In genomic region chr10:70254795-70255328, GRCh38 we compare ENCODE assay signal across 21 cellular contexts. TPM values are rescaled to one million over a fixed set of nuclear protein-coding genes. Genes with fewer than 3 reads are reported as not detected.
DNase-seq lines count a peak whose midpoint lies in the region; ATAC-seq lines count a peak whose summit lies in the region.
"Had no signal": no experiment of that assay in that cellular context is flagged by ENCODE, and none has a peak within 500 bp of the region (broad histone marks: within the 10 kb centered on the region; RNA-seq: fewer than 3 reads in every experiment).

No MANE protein-coding gene starts in this region.

- H3K4me1 Mint-ChIP-seq in activated CD4-positive, alpha-beta T cell treated with anti-CD3 and anti-CD28 coated beads, Interleukin-2, amount 10 ng/mL, durations not matched to agents 7 days and 5 days, result peaks cover 9% of the 10 kb centered on the region
- peaks cover 0 to 14% (median 7%) of the 10 kb centered on the region in 7 donors for H3K4me1 Mint-ChIP-seq in naive thymus-derived CD4-positive, alpha-beta T cell
- H3K4me1 Mint-ChIP-seq: brain had no signal

- POLR2A ChIA-PET in activated CD4-positive, alpha-beta T cell treated with anti-CD3 and anti-CD28 coated beads, Interleukin-2, amount 10 ng/mL, durations not matched to agents 7 days and 5 days (lab: Charles Lee), result no interaction called here
- POLR2A ChIA-PET in naive thymus-derived CD4-positive, alpha-beta T cell (lab: Charles Lee), result no interaction called here

- H3K36me3 Mint-ChIP-seq in activated CD4-positive, alpha-beta T cell treated with anti-CD3 and anti-CD28 coated beads, Interleukin-2, amount 10 ng/mL, durations not matched to agents 7 days and 5 days (ENCODE audit: low read depth), result peaks cover 2% of the 10 kb centered on the region
- H3K36me3 Mint-ChIP-seq in naive thymus-derived CD4-positive, alpha-beta T cell, result no peaks in the 10 kb centered on the region
- H3K36me3 Mint-ChIP-seq: brain, type B pancreatic cell had no signal

- peak; percentile 7 for DNase-seq in activated CD4-positive, alpha-beta T cell treated with anti-CD3 and anti-CD28 coated beads, Interleukin-2, amount 10 ng/mL, durations not matched to agents 7 days and 5 days
- no peak for DNase-seq in activated CD4-positive, alpha-beta T cell treated with anti-CD3 and anti-CD28 coated beads for 48 hours
- no peak for DNase-seq in naive thymus-derived CD4-positive, alpha-beta T cell
- no peak for DNase-seq in DMS79 treated with DMSO at 0.1 percent for 48 hours (lab: John Stamatoyannopoulos, UW)
- no peak for DNase-seq in OCI-M2 (lab: John Stamatoyannopoulos, UW; ENCODE audit: unreplicated experiment)
- DNase-seq in HUDEP-2 (lab: John Stamatoyannopoulos, UW; ENCODE audit: unreplicated experiment in 76 of 76), result no peak
- DNase-seq: activated CD4-positive, CD25-positive, alpha-beta regulatory T cell; DMS79; esophagus squamous epithelium; NCI-H1417; stimulated activated CD8-positive, alpha-beta memory T cell treated with anti-CD3 and anti-CD28 coated beads, Interleukin-4, amount 100 ng/mL, for 48 hours had no signal

- H3K4me1 ChIP-seq in naive thymus-derived CD4-positive, alpha-beta T cell (ENCODE audit: control insufficient read depth in 2 of 2, insufficient read depth in 2 of 2, low read length in 2 of 2), result no peaks in the 10 kb centered on the region
- peaks cover 6% of the 10 kb centered on the region for H3K4me1 ChIP-seq in thymus (ENCODE audit: control insufficient read depth, insufficient read depth, low read length)

- H3K27ac ChIP-seq in angular gyrus (ENCODE audit: low read depth, low read length) (peak overlapping the region; percentile 63), thymus (ENCODE audit: low read depth) (no peak overlapping the region)
- H3K27ac ChIP-seq in naive thymus-derived CD4-positive, alpha-beta T cell (ENCODE audit: low read depth, low read length), result no peak overlapping the region
- H3K27ac ChIP-seq: BLaER1 treated with 17β-estradiol and CSF1 and Interleukin-3, amounts not matched to agents 10 nM and 100 nM; esophagus squamous epithelium had no signal

- CTCF ChIA-PET in activated CD4-positive, alpha-beta T cell treated with anti-CD3 and anti-CD28 coated beads, Interleukin-2, amount 10 ng/mL, durations not matched to agents 7 days and 5 days (lab: Charles Lee), result interaction anchor here (0.9 to 2.8 kb wide), 3 partner anchors 11 to 19 kb away, joined by 3 to 9 read pairs (median 4); no protein-coding TSS in a partner anchor
- CTCF ChIA-PET in naive thymus-derived CD4-positive, alpha-beta T cell (lab: Charles Lee), result no interaction called here

- no peak for ATAC-seq in naive thymus-derived CD4-positive, alpha-beta T cell

- no peaks in the 10 kb centered on the region for H3K36me3 ChIP-seq in naive thymus-derived CD4-positive, alpha-beta T cell (ENCODE audit: control insufficient read depth in 2 of 3, insufficient read depth in 3 of 3, low read length in 3 of 3)
- no peaks in the 10 kb centered on the region for H3K36me3 ChIP-seq in thymus (ENCODE audit: control insufficient read depth, insufficient read depth)
- H3K36me3 ChIP-seq: BLaER1 treated with 17β-estradiol and CSF1 and Interleukin-3, amounts not matched to agents 10 nM and 100 nM; esophagus squamous epithelium had no signal

- H3K9me3 Mint-ChIP-seq in activated CD4-positive, alpha-beta T cell treated with anti-CD3 and anti-CD28 coated beads, Interleukin-2, amount 10 ng/mL, durations not matched to agents 7 days and 5 days, result no peaks in the 10 kb centered on the region
- H3K9me3 Mint-ChIP-seq in naive thymus-derived CD4-positive, alpha-beta T cell, result peaks cover 0 to 2% (median 0%) of the 10 kb centered on the region in 11 donors
- H3K9me3 Mint-ChIP-seq: H9, type B pancreatic cell had no signal

- WGBS in thymus, result 40% methylated on average over 40 of the region's 40 CpGs

- no peak overlapping the region for H3K27ac Mint-ChIP-seq in activated CD4-positive, alpha-beta T cell treated with anti-CD3 and anti-CD28 coated beads, Interleukin-2, amount 10 ng/mL, durations not matched to agents 7 days and 5 days
- no peak overlapping the region for H3K27ac Mint-ChIP-seq in naive thymus-derived CD4-positive, alpha-beta T cell
- H3K27ac Mint-ChIP-seq: brain, H9, type B pancreatic cell had no signal

- H3K9me3 ChIP-seq in naive thymus-derived CD4-positive, alpha-beta T cell (ENCODE audit: control insufficient read depth in 2 of 3, low read length in 3 of 3), result no peaks in the 10 kb centered on the region
- no peaks in the 10 kb centered on the region for H3K9me3 ChIP-seq in thymus (ENCODE audit: control insufficient read depth)
- H3K9me3 ChIP-seq: esophagus squamous epithelium had no signal

- peak overlapping the region; percentile 39 for H3K4me3 ChIP-seq in naive thymus-derived CD4-positive, alpha-beta T cell (ENCODE audit: low read length)
- peak overlapping the region; percentile 18 for H3K4me3 ChIP-seq in thymus (ENCODE audit: low read length)
- H3K4me3 ChIP-seq: BLaER1 treated with 17β-estradiol and CSF1 and Interleukin-3, amounts not matched to agents 10 nM and 100 nM had no signal

- intact Hi-C loops in naive thymus-derived CD4-positive, alpha-beta T cell (cut with micrococcal nuclease), result loop anchor here in 1 of 2 donors (1.0 kb wide), 1 partner anchor 34 kb away; no protein-coding TSS in a partner anchor

- H3K27me3 Mint-ChIP-seq in activated CD4-positive, alpha-beta T cell treated with anti-CD3 and anti-CD28 coated beads, Interleukin-2, amount 10 ng/mL, durations not matched to agents 7 days and 5 days, result peaks cover 51% of the 10 kb centered on the region
- peaks cover 30 to 83% (median 47%) of the 10 kb centered on the region in 5 donors for H3K27me3 Mint-ChIP-seq in naive thymus-derived CD4-positive, alpha-beta T cell
- H3K27me3 Mint-ChIP-seq: type B pancreatic cell had no signal

- no peak overlapping the region for H3K4me3 Mint-ChIP-seq in activated CD4-positive, alpha-beta T cell treated with anti-CD3 and anti-CD28 coated beads, Interleukin-2, amount 10 ng/mL, durations not matched to agents 7 days and 5 days
- H3K4me3 Mint-ChIP-seq in naive thymus-derived CD4-positive, alpha-beta T cell, result peak overlapping the region; percentile 54 to 84 (median 72)
- H3K4me3 Mint-ChIP-seq: brain, H9, type B pancreatic cell had no signal

- H3K27me3 ChIP-seq in naive thymus-derived CD4-positive, alpha-beta T cell (ENCODE audit: control insufficient read depth in 2 of 2, insufficient read depth in 2 of 2, low read length in 2 of 2), result no peaks in the 10 kb centered on the region
- H3K27me3 ChIP-seq in thymus (ENCODE audit: control insufficient read depth, insufficient read depth), result peaks cover 27% of the 10 kb centered on the region
- H3K27me3 ChIP-seq: BLaER1 treated with 17β-estradiol and CSF1 and Interleukin-3, amounts not matched to agents 10 nM and 100 nM had no signal

RNA-seq across cellular contexts. Expression of gene PPA1, which starts 21.6 kb away (rescaled TPM):
- 100 to 1,000 TPM; 124 to 132 TPM for total RNA-seq in activated CD4-positive, alpha-beta T cell treated with anti-CD3 and anti-CD28 coated beads, Interleukin-2, amount 10 ng/mL, durations not matched to agents 7 days and 5 days
- total RNA-seq in naive thymus-derived CD4-positive, alpha-beta T cell, result 100 to 1,000 TPM in 1 of 5 experiments, 10 to 100 TPM in 4; 51.9 to 175 (median 69.6) TPM
- polyA plus RNA-seq in naive thymus-derived CD4-positive, alpha-beta T cell, result 100 to 1,000 TPM; 153 to 179 TPM
- 150 TPM for polyA plus RNA-seq in thymus

RNA-seq across cellular contexts. Expression of gene NPFFR1, which starts 28.9 kb away (rescaled TPM):
- total RNA-seq in activated CD4-positive, alpha-beta T cell treated with anti-CD3 and anti-CD28 coated beads, Interleukin-2, amount 10 ng/mL, durations not matched to agents 7 days and 5 days, result not detected
- total RNA-seq in naive thymus-derived CD4-positive, alpha-beta T cell, result under 1 TPM in 1 of 5 experiments, not detected in 4; 0.05 TPM
- not detected for polyA plus RNA-seq in naive thymus-derived CD4-positive, alpha-beta T cell
- 0.21 TPM for polyA plus RNA-seq in thymus
- total RNA-seq: dermis blood vessel endothelial cell; glomerular endothelial cell; H9; myocyte; T-helper 1 cell treated with Interleukin-12 subunit alpha and Interleukin-12 subunit beta and Interleukin-4 antibody, amounts not matched to agents 30 ng/mL and 1 ng/mL, for 36 hours had no signal
